Comparison of ENCODE assay signal across 20 cellular contexts in genomic region chr12:97943359-97943758, GRCh38.
DNase-seq lines count a peak whose midpoint lies in the region; ATAC-seq and TF ChIP-seq lines count a peak whose summit lies in the region.
"Had no signal": no experiment of that assay in that cellular context is flagged by ENCODE, and none has a peak within 500 bp of the region (broad histone marks: within the 10 kb centered on the region; RNA-seq: fewer than 3 reads in every experiment).

No MANE protein-coding gene starts in this region.

- no peak overlapping the region for H3K4me3 ChIP-seq in Jurkat, Clone E6-1 (ENCODE audit: low read length)
- H3K4me3 ChIP-seq: esophagus squamous epithelium, GM12878, MG63, right atrium auricular region, thoracic aorta had no signal

- no peak overlapping the region for H3K27ac ChIP-seq in C4-2B
- H3K27ac ChIP-seq: esophagus squamous epithelium, right atrium auricular region, thoracic aorta had no signal

- peak; percentile 12 for DNase-seq in Jurkat, Clone E6-1 (ENCODE audit: low read depth, low spot score)
- DNase-seq in SK-MEL-5 (ENCODE audit: low read depth, low spot score): peak; percentile 45
- peak; percentile 33 for DNase-seq in left kidney (ENCODE audit: low read depth, low spot score)
- DNase-seq in NCI-H2196 (lab: John Stamatoyannopoulos, UW; ENCODE audit: unreplicated experiment): no peak
- DNase-seq in sciatic nerve (ENCODE audit: low spot score): no peak
- DNase-seq: activated CD4-positive, alpha-beta T cell treated with anti-CD3 and anti-CD28 coated beads, Interleukin-2, amount 50 U/mL, for 48 hours; central memory CD4-positive, alpha-beta T cell; effector CD4-positive, alpha-beta T cell; esophagus squamous epithelium; head of caudate nucleus; MG63; NCI-H146; NCI-H226; SHP77 had no signal

- intact Hi-C loops in sciatic nerve (cut with DNase I): no loop called here

- in situ Hi-C loops in SK-MEL-5 (cut with HindIII; ENCODE audit: low pct_unique_long_range_greater_than_20kb, low sequenced_read_pairs): no loop called here

- ATAC-seq in HG02759 (IDR thresholded peaks at IDR 0.05; ENCODE audit: unreplicated experiment): no peak
- ATAC-seq in sciatic nerve: no peak
- ATAC-seq: GM12878; stimulated activated effector memory CD8-positive, alpha-beta T cell treated with anti-CD3 and anti-CD28 coated beads, Interleukin-12 subunit alpha, Interleukin-12 subunit beta, amount 100 ng/mL, for 72 hours had no signal

- peak; percentile 13; the same call in 1 of the 2 replicates for TF ChIP-seq CTCF in C4-2B (conservative IDR thresholded peaks at IDR 0.05)

Comparison
In these comparisons a context has a peak if more than half of its experiments do, and no peak if none do; other contexts are left out.
1. DNase-seq: peak in Jurkat, Clone E6-1 (single experiment), SK-MEL-5 (single experiment) and left kidney (single experiment); none in NCI-H2196 (single experiment) and sciatic nerve (single experiment).